Comparison of ENCODE assay signal across 22 cellular contexts in genomic region chr17:79538291-79538690, GRCh38.
"Had no signal": no experiment of that assay in that cellular context is flagged by ENCODE, and none has a peak within 500 bp of the region (broad histone marks: within the 10 kb centered on the region; RNA-seq: fewer than 3 reads in every experiment).

No MANE protein-coding gene starts in this region.

- H3K9me3 Mint-ChIP-seq: IgD-negative memory B cell had no signal

- H3K9me3 ChIP-seq: SJSA1 had no signal

- H3K4me3 Mint-ChIP-seq: IgD-negative memory B cell had no signal

- H3K4me3 ChIP-seq: K562, SJSA1, SK-N-MC had no signal

- H3K9ac ChIP-seq: KMS-11 had no signal

- H3K27ac ChIP-seq: KMS-11, SJSA1, SK-N-MC had no signal

- H3K36me3 Mint-ChIP-seq: IgD-negative memory B cell had no signal

- H3K36me3 ChIP-seq: SJSA1 had no signal

- DNase-seq: Kasumi-1, MM.1S, NCI-H1092 treated with DMSO at 0.1 percent for 48 hours, NCI-H1417, NCI-H1436 treated with DMSO at 0.1 percent for 48 hours, NCI-H1694, NCI-H1930, NCI-H2081, NCI-H2107, NCI-H2227 treated with DMSO at 0.1 percent for 48 hours, NCI-H524, NCI-H69, NCI-H774, Right ventricle myocardium superior, RPMI8226, SIG-M5 had no signal

- H3K4me1 ChIP-seq: SJSA1 had no signal

- H3K27ac Mint-ChIP-seq: IgD-negative memory B cell had no signal

- H3K4me2 ChIP-seq: KMS-11 had no signal

- ATAC-seq: HepG2, K562 had no signal
